Comparison of ENCODE assay signal across 8 cellular contexts in genomic region chr1:100360790-100361232, GRCh38. TPM values are rescaled to one million over a fixed set of nuclear protein-coding genes. Genes with fewer than 3 reads are reported as not detected.
DNase-seq lines count a peak whose midpoint lies in the region; ATAC-seq and TF ChIP-seq lines count a peak whose summit lies in the region.

No MANE protein-coding gene starts in this region.

- peaks cover 8% of the 10 kb centered on the region; the same call in 2 of the 3 replicates for H3K36me3 Mint-ChIP-seq in GM23338 (ENCODE audit: low read depth)

- H4K20me1 ChIP-seq in GM23338 (replicated peaks; ENCODE audit: insufficient read depth): no peaks in the 10 kb centered on the region; the same call in 1 of the 2 replicates

- TF ChIP-seq CTCF in GM23338 (conservative IDR thresholded peaks at IDR 0.05; ENCODE audit: low read depth in 2 of 2): no peak

- no peak overlapping the region for H3K4me3 ChIP-seq in GM23338

- no peaks in the 10 kb centered on the region for H3K27me3 ChIP-seq in GM23338 (ENCODE audit: insufficient read depth)

- ATAC-seq in GM23338: peak; percentile 65
- ATAC-seq in HG02973 (IDR thresholded peaks at IDR 0.05; ENCODE audit: unreplicated experiment): no peak
- ATAC-seq in HG03521 (IDR thresholded peaks at IDR 0.05; ENCODE audit: unreplicated experiment): no peak

- H3F3A ChIP-seq in GM23338 (replicated peaks; ENCODE audit: low read depth): no peaks in the 10 kb centered on the region

- DNase-seq in GM23338 (ENCODE audit: low spot score) (no peak), SK-MEL-5 (ENCODE audit: low read depth, low spot score) (peak; percentile 21), globus pallidus (ENCODE audit: low spot score) (peak; percentile 28), renal cortical epithelial cell (ENCODE audit: low read depth) (peak; percentile 42), GM19238 (ENCODE audit: insufficient read length, low spot score) (no peak), NCI-H510A (lab: John Stamatoyannopoulos, UW) (no peak)

- no peak overlapping the region for H3K27ac Mint-ChIP-seq in GM23338

- no peak overlapping the region for H3K27ac ChIP-seq in GM23338 (ENCODE audit: low read depth)

- H3K79me2 ChIP-seq in GM23338 (replicated peaks; ENCODE audit: insufficient read depth): peaks cover 84% of the 10 kb centered on the region

- no peaks in the 10 kb centered on the region for H3K9me3 Mint-ChIP-seq in GM23338

- peaks cover 20% of the 10 kb centered on the region for H3K4me1 ChIP-seq in GM23338 (ENCODE audit: insufficient read depth)

- no peaks in the 10 kb centered on the region; the same call in 1 of the 2 replicates for H3K36me3 ChIP-seq in GM23338 (ENCODE audit: insufficient read depth)

- in situ Hi-C loops in SK-MEL-5 (cut with HindIII; ENCODE audit: low pct_unique_long_range_greater_than_20kb, low sequenced_read_pairs): no loop called here

- no peaks in the 10 kb centered on the region for H3K9me2 ChIP-seq in GM23338 (ENCODE audit: insufficient read depth)

- no peak overlapping the region for H3K4me3 Mint-ChIP-seq in GM23338

- H2AFZ ChIP-seq in GM23338: no peak overlapping the region

- H3K27me3 Mint-ChIP-seq in GM23338 (ENCODE audit: insufficient read depth, low read depth, poor library complexity): peaks cover 4% of the 10 kb centered on the region

- H3K4me1 Mint-ChIP-seq in GM23338: peaks cover 43% of the 10 kb centered on the region

- no peak overlapping the region for H3K4me2 ChIP-seq in GM23338

TF ChIP-seq in GM23338, 12 proteins besides CTCF, POLR2A, EP300 and RAD21:
- TF ChIP-seq ZNF114 (CRISPR knock-in tag; IDR thresholded peaks at IDR 0.05) (no peak), EZH2phosphoT487 (IDR thresholded peaks at IDR 0.05; ENCODE audit: unreplicated experiment) (no peak), NANOG (IDR thresholded peaks at IDR 0.05; ENCODE audit: borderline replicate concordance) (no peak), ZNF331 (CRISPR knock-in tag; IDR thresholded peaks at IDR 0.05; ENCODE audit: low read depth) (no peak), CREB1 (CRISPR knock-in tag; IDR thresholded peaks at IDR 0.05; ENCODE audit: low read depth) (no peak), POLR2AphosphoS5 (IDR thresholded peaks at IDR 0.05; ENCODE audit: low read depth) (no peak), STAT1 (IDR thresholded peaks at IDR 0.05; ENCODE audit: unreplicated experiment) (no peak), JUNB (IDR thresholded peaks at IDR 0.05; ENCODE audit: unreplicated experiment) (no peak), EZH2 (IDR thresholded peaks at IDR 0.05; ENCODE audit: low read depth, unreplicated experiment) (no peak), ZNF462 (CRISPR knock-in tag; IDR thresholded peaks at IDR 0.05) (no peak)
- TF ChIP-seq, protein P1, sequence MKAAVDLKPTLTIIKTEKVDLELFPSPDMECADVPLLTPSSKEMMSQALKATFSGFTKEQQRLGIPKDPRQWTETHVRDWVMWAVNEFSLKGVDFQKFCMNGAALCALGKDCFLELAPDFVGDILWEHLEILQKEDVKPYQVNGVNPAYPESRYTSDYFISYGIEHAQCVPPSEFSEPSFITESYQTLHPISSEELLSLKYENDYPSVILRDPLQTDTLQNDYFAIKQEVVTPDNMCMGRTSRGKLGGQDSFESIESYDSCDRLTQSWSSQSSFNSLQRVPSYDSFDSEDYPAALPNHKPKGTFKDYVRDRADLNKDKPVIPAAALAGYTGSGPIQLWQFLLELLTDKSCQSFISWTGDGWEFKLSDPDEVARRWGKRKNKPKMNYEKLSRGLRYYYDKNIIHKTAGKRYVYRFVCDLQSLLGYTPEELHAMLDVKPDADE (IDR thresholded peaks at IDR 0.05): no peak
- TF ChIP-seq, protein P2, sequence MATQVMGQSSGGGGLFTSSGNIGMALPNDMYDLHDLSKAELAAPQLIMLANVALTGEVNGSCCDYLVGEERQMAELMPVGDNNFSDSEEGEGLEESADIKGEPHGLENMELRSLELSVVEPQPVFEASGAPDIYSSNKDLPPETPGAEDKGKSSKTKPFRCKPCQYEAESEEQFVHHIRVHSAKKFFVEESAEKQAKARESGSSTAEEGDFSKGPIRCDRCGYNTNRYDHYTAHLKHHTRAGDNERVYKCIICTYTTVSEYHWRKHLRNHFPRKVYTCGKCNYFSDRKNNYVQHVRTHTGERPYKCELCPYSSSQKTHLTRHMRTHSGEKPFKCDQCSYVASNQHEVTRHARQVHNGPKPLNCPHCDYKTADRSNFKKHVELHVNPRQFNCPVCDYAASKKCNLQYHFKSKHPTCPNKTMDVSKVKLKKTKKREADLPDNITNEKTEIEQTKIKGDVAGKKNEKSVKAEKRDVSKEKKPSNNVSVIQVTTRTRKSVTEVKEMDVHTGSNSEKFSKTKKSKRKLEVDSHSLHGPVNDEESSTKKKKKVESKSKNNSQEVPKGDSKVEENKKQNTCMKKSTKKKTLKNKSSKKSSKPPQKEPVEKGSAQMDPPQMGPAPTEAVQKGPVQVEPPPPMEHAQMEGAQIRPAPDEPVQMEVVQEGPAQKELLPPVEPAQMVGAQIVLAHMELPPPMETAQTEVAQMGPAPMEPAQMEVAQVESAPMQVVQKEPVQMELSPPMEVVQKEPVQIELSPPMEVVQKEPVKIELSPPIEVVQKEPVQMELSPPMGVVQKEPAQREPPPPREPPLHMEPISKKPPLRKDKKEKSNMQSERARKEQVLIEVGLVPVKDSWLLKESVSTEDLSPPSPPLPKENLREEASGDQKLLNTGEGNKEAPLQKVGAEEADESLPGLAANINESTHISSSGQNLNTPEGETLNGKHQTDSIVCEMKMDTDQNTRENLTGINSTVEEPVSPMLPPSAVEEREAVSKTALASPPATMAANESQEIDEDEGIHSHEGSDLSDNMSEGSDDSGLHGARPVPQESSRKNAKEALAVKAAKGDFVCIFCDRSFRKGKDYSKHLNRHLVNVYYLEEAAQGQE (IDR thresholded peaks at IDR 0.05; ENCODE audit: unreplicated experiment): no peak
TF ChIP-seq in GM23338: peak in this region for 0.

RNA-seq across cellular contexts. Expression of gene CDC14A, which starts 8.5 kb away (rescaled TPM):
- total RNA-seq in GM23338 (2014; rRNA removed; shearing (Covaris generic)): 20.8 and 25.3 TPM in 2 replicates
- 10.5 and 11.1 TPM in 2 replicates for polyA plus RNA-seq in GM23338 (2016; fragmentation: Nextera tagmentation; extraction: Ambion mirVana)
- total RNA-seq in SK-MEL-5 (2014; rRNA removed; shearing (Covaris generic)): 3.3 and 5.8 TPM in 2 replicates
- polyA plus RNA-seq in SK-MEL-5 (2015; cell fraction: cytosol; rRNA removed): 2.3 and 5.2 TPM in 2 replicates
- 6.3 and 8.2 TPM in 2 replicates for polyA plus RNA-seq in SK-MEL-5 (2015; cell fraction: nucleus; rRNA removed)
- total RNA-seq in renal cortical epithelial cell: 6.5 and 9.6 TPM in 2 replicates

Comparison
In these comparisons a context has a peak if more than half of its experiments do, and no peak if none do; other contexts are left out.
1. DNase-seq: peak in SK-MEL-5 (single experiment), globus pallidus (single experiment) and renal cortical epithelial cell (single experiment); none in GM23338 (single experiment), GM19238 (single experiment) and NCI-H510A (single experiment).